Comparison of ENCODE assay signal across 26 cellular contexts in the genomic region with DNA sequence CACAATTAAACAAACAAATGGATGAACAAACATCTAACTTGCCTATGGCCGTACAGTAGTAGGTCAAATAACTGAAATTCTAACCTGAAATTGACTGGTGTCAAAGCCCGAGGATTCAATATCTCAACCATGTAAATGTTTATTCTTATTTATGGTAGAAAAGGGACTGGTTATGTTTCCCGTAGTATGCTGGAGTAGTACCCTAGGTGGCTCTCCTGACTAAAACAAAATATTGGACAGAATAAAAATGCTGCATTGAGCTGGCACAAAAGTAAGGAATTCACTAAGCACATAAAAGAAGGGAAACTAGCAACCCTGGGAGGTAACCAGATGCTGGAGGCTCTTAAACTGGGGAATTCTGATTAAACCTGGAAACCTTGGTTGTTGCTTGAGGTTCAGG.
DNase-seq lines count a peak whose midpoint lies in the region; ATAC-seq and TF ChIP-seq lines count a peak whose summit lies in the region.
"Had no signal": no experiment of that assay in that cellular context is flagged by ENCODE, and none has a peak within 500 bp of the region (broad histone marks: within the 10 kb centered on the region; RNA-seq: fewer than 3 reads in every experiment).

No MANE protein-coding gene starts in this region.

- TF ChIP-seq CTCF in C4-2B (conservative IDR thresholded peaks at IDR 0.05), result peak; percentile 11
- TF ChIP-seq CTCF in fibroblast of the aortic adventitia (IDR thresholded peaks at IDR 0.05; ENCODE audit: insufficient read depth, low read length), result no peak

- H3K27ac ChIP-seq in C4-2B, result no peak overlapping the region
- H3K27ac ChIP-seq: pancreas, right lobe of liver, SJCRH30, tibial nerve had no signal

- peak; percentile 78 for ATAC-seq in SK-N-SH treated with all-trans-retinoic acid at 6 μM for 48 hours
- no peak for ATAC-seq in GM19452 (IDR thresholded peaks at IDR 0.05; ENCODE audit: unreplicated experiment)
- ATAC-seq: activated CD8-positive, alpha-beta T cell treated with anti-CD3 and anti-CD28 coated beads, Interleukin-2, amount 10 ng/mL, durations not matched to agents 7 days and 5 days; activated naive CD4-positive, alpha-beta T cell treated with anti-CD3 and anti-CD28 coated beads, Interleukin-2, amount 50 U/mL, for 72 hours; pancreas; right lobe of liver had no signal

- H3K4me3 ChIP-seq in fibroblast of the aortic adventitia (ENCODE audit: low read depth, low read length), result no peak overlapping the region
- H3K4me3 ChIP-seq: lung, MG63, pancreas, right lobe of liver, SJCRH30, tibial nerve had no signal

- DNase-seq in HT1080 (ENCODE audit: low read depth) (peak; percentile 24), fibroblast of the aortic adventitia (ENCODE audit: low read depth) (peak; percentile 29), DMS 273 treated with DMSO at 0.1 percent for 48 hours (lab: John Stamatoyannopoulos, UW) (no peak)
- DNase-seq in activated CD4-positive, alpha-beta T cell treated with anti-CD3 and anti-CD28 coated beads, Interleukin-2, amount 50 U/mL, for 4 hours, result no peak
- DNase-seq: ACHN; activated CD4-positive, CD25-positive, alpha-beta regulatory T cell treated with anti-CD3 and anti-CD28 coated beads, Interleukin-2, amount 50 U/mL, for 72 hours; activated CD8-positive, alpha-beta T cell treated with anti-CD3 and anti-CD28 coated beads, Interleukin-2, amount 10 ng/mL, durations not matched to agents 7 days and 5 days; aorta; C1 segment of cervical spinal cord; Caco-2; MG63; NCI-H1105 treated with DMSO at 0.1 percent for 48 hours; NCI-H1930; NCI-H524 treated with DMSO at 0.1 percent for 48 hours; nephron progenitor cell; pancreas; right lobe of liver; SJCRH30; stimulated activated CD4-positive, alpha-beta T cell treated with anti-CD3 and anti-CD28 coated beads, Interleukin-2, amount 100 ng/mL, for 48 hours; T-helper 1 cell had no signal

TF ChIP-seq in SK-N-SH treated with all-trans-retinoic acid at 6 μM for 48 hours, 23 proteins besides CTCF, POLR2A, EP300 and RAD21:
- no peak for TF ChIP-seq ZNF70 (CRISPR knock-in tag; IDR thresholded peaks at IDR 0.05)

Comparison
In these comparisons a context has a peak if more than half of its experiments do, and no peak if none do; other contexts are left out.
1. DNase-seq: peak in HT1080 (single experiment) and fibroblast of the aortic adventitia (single experiment); none in DMS 273 treated with DMSO at 0.1 percent for 48 hours (single experiment) and activated CD4-positive, alpha-beta T cell treated with anti-CD3 and anti-CD28 coated beads, Interleukin-2, amount 50 U/mL, for 4 hours (0 of 2).